ENCODE assay signal across 16 cellular contexts in genomic region chr19:32483574-32483973, GRCh38.
DNase-seq lines count a peak whose midpoint lies in the region; ATAC-seq and TF ChIP-seq lines count a peak whose summit lies in the region.
"Had no signal": no experiment of that assay in that cellular context is flagged by ENCODE, and none has a peak within 500 bp of the region (broad histone marks: within the 10 kb centered on the region; RNA-seq: fewer than 3 reads in every experiment).

No MANE protein-coding gene starts in this region.

- H3K9ac ChIP-seq in SK-N-SH = no peak overlapping the region
- H3K9ac ChIP-seq: BLaER1 had no signal

- no peak overlapping the region for H3K4me2 ChIP-seq in SK-N-SH
- H3K4me2 ChIP-seq: BLaER1 had no signal

- no peak overlapping the region for H3K4me3 ChIP-seq in SK-N-SH (ENCODE audit: low read depth in 2 of 2, low read length in 1 of 2)
- H3K4me3 ChIP-seq: BLaER1 had no signal

- no peak overlapping the region for H2AFZ ChIP-seq in SK-N-SH (ENCODE audit: low read depth)

- H3K4me3 Mint-ChIP-seq in activated naive CD8-positive, alpha-beta T cell treated with anti-CD3 and anti-CD28 coated beads, Interleukin-2, amount 50 U/mL, for 24 hours = no peak overlapping the region
- H3K4me3 Mint-ChIP-seq in activated CD8-positive, alpha-beta memory T cell treated with anti-CD3 and anti-CD28 coated beads, Interleukin-2, amount 10 ng/mL, durations not matched to agents 7 days and 5 days = no peak overlapping the region
- H3K4me3 Mint-ChIP-seq: CD14-positive monocyte; CD4-positive, alpha-beta memory T cell; CD4-positive, CD25-positive, alpha-beta regulatory T cell; CD8-positive, alpha-beta memory T cell had no signal

- H4K20me1 ChIP-seq in SK-N-SH (ENCODE audit: insufficient read depth) = no peaks in the 10 kb centered on the region
- H4K20me1 ChIP-seq: BLaER1 had no signal

- POLR2A ChIA-PET in SK-N-SH (lab: Yijun Ruan, JAX) = no interaction called here

- peaks cover 43 to 60% of the 10 kb centered on the region in 2 experiments for H3K36me3 ChIP-seq in SK-N-SH (replicated peaks in 1 of 2; ENCODE audit: control insufficient read depth in 1 of 2, insufficient read depth in 2 of 2, low read length in 1 of 2)

- peaks cover 0 to 11% of the 10 kb centered on the region in 2 experiments; a peak in 2 of 4 replicates for H3K4me1 ChIP-seq in SK-N-SH (ENCODE audit: control insufficient read depth in 1 of 2, insufficient read depth in 2 of 2, low read depth in 1 of 2, low read length in 1 of 2)
- H3K4me1 ChIP-seq: BLaER1 had no signal

- no peaks in the 10 kb centered on the region for H3K9me3 ChIP-seq in SK-N-SH
- H3K9me3 ChIP-seq: BE2C had no signal

- H3K9me3 Mint-ChIP-seq in activated naive CD8-positive, alpha-beta T cell treated with anti-CD3 and anti-CD28 coated beads, Interleukin-2, amount 50 U/mL, for 24 hours = no peaks in the 10 kb centered on the region
- H3K9me3 Mint-ChIP-seq in activated CD8-positive, alpha-beta memory T cell treated with anti-CD3 and anti-CD28 coated beads, Interleukin-2, amount 10 ng/mL, durations not matched to agents 7 days and 5 days (ENCODE audit: low read depth) = no peaks in the 10 kb centered on the region
- H3K9me3 Mint-ChIP-seq: CD8-positive, alpha-beta memory T cell had no signal

- H3K4me1 Mint-ChIP-seq in activated naive CD8-positive, alpha-beta T cell treated with anti-CD3 and anti-CD28 coated beads, Interleukin-2, amount 50 U/mL, for 24 hours = no peaks in the 10 kb centered on the region
- H3K4me1 Mint-ChIP-seq in activated CD8-positive, alpha-beta memory T cell treated with anti-CD3 and anti-CD28 coated beads, Interleukin-2, amount 10 ng/mL, durations not matched to agents 7 days and 5 days = no peaks in the 10 kb centered on the region
- H3K4me1 Mint-ChIP-seq: CD14-positive monocyte; CD4-positive, alpha-beta memory T cell; CD4-positive, CD25-positive, alpha-beta regulatory T cell; CD8-positive, alpha-beta memory T cell had no signal

- no peaks in the 10 kb centered on the region for H3K27me3 Mint-ChIP-seq in activated naive CD8-positive, alpha-beta T cell treated with anti-CD3 and anti-CD28 coated beads, Interleukin-2, amount 50 U/mL, for 24 hours
- no peaks in the 10 kb centered on the region for H3K27me3 Mint-ChIP-seq in activated CD8-positive, alpha-beta memory T cell treated with anti-CD3 and anti-CD28 coated beads, Interleukin-2, amount 10 ng/mL, durations not matched to agents 7 days and 5 days
- H3K27me3 Mint-ChIP-seq: CD4-positive, alpha-beta memory T cell; CD4-positive, CD25-positive, alpha-beta regulatory T cell; CD8-positive, alpha-beta memory T cell had no signal

- CTCF ChIA-PET in SK-N-SH (lab: Yijun Ruan, JAX) = interaction anchor here (1.5 to 2.3 kb wide), 2 partner anchors 17 to 87 kb away, joined by 3 to 9 read pairs; no protein-coding TSS in a partner anchor
- CTCF ChIA-PET in activated CD8-positive, alpha-beta memory T cell treated with anti-CD3 and anti-CD28 coated beads, Interleukin-2, amount 10 ng/mL, durations not matched to agents 7 days and 5 days (lab: Charles Lee) = interaction anchor here (0.6 kb wide), 1 partner anchor 636 kb away, joined by 3 read pairs; no protein-coding TSS in a partner anchor

- no peak overlapping the region for H3K27ac Mint-ChIP-seq in activated naive CD8-positive, alpha-beta T cell treated with anti-CD3 and anti-CD28 coated beads, Interleukin-2, amount 50 U/mL, for 24 hours
- no peak overlapping the region for H3K27ac Mint-ChIP-seq in activated CD8-positive, alpha-beta memory T cell treated with anti-CD3 and anti-CD28 coated beads, Interleukin-2, amount 10 ng/mL, durations not matched to agents 7 days and 5 days
- H3K27ac Mint-ChIP-seq: CD14-positive monocyte; CD4-positive, alpha-beta memory T cell; CD4-positive, CD25-positive, alpha-beta regulatory T cell; CD8-positive, alpha-beta memory T cell had no signal

- peak overlapping the region in 1 of 2 experiments; percentile 16; a peak in 1 of 4 replicates for H3K27ac ChIP-seq in SK-N-SH (ENCODE audit: low read depth in 2 of 2, low read length in 1 of 2)
- H3K27ac ChIP-seq: BLaER1 had no signal

- peak; percentile 44 for DNase-seq in NCI-H82 (lab: John Stamatoyannopoulos, UW)
- DNase-seq in NCI-H82 treated with DMSO at 0.1 percent for 48 hours (lab: John Stamatoyannopoulos, UW; ENCODE audit: unreplicated experiment) = no peak
- DNase-seq in SK-N-SH = peak; percentile 49
- DNase-seq in activated naive CD8-positive, alpha-beta T cell treated with anti-CD3 and anti-CD28 coated beads, Interleukin-2, amount 50 U/mL, for 24 hours = no peak
- no peak for DNase-seq in activated CD8-positive, alpha-beta memory T cell treated with anti-CD3 and anti-CD28 coated beads, Interleukin-2, amount 10 ng/mL, durations not matched to agents 7 days and 5 days
- DNase-seq: 8988T; ACHN; BE2C; C1 segment of cervical spinal cord; CD4-positive, alpha-beta memory T cell; CD4-positive, CD25-positive, alpha-beta regulatory T cell; CD8-positive, alpha-beta memory T cell; COR-L47; GF-D8 had no signal

- TF ChIP-seq RAD21 in SK-N-SH (IDR thresholded peaks at IDR 0.05; ENCODE audit: low read length) = no peak

- peaks cover 44% of the 10 kb centered on the region for H3K36me3 Mint-ChIP-seq in activated naive CD8-positive, alpha-beta T cell treated with anti-CD3 and anti-CD28 coated beads, Interleukin-2, amount 50 U/mL, for 24 hours (ENCODE audit: low read depth)
- H3K36me3 Mint-ChIP-seq in activated CD8-positive, alpha-beta memory T cell treated with anti-CD3 and anti-CD28 coated beads, Interleukin-2, amount 10 ng/mL, durations not matched to agents 7 days and 5 days = peaks cover 2% of the 10 kb centered on the region

- H3K79me2 ChIP-seq in SK-N-SH (ENCODE audit: insufficient read depth) = no peaks in the 10 kb centered on the region

- TF ChIP-seq EP300 in SK-N-SH (IDR thresholded peaks at IDR 0.05; ENCODE audit: borderline replicate concordance in 1 of 2, low read depth in 1 of 2, low read length in 1 of 2) = peak in 1 of 2 experiments; percentile 62; a peak in 2 of 4 replicates

- H3K27me3 ChIP-seq in SK-N-SH (ENCODE audit: insufficient read depth) = no peaks in the 10 kb centered on the region
- H3K27me3 ChIP-seq: BE2C, BLaER1 had no signal

- 47% methylated on average over 4 of the region's 4 CpGs for WGBS in SK-N-SH (ENCODE audit: low lambda C conversion rate)

- no peak for TF ChIP-seq CTCF in SK-N-SH (IDR thresholded peaks at IDR 0.05)

- no peaks in the 10 kb centered on the region for H3K9me2 ChIP-seq in SK-N-SH

- H3F3A ChIP-seq in SK-N-SH (replicated peaks; ENCODE audit: insufficient read depth) = no peaks in the 10 kb centered on the region

- no peak for ATAC-seq in activated naive CD8-positive, alpha-beta T cell treated with anti-CD3 and anti-CD28 coated beads, Interleukin-2, amount 50 U/mL, for 24 hours
- no peak for ATAC-seq in activated CD8-positive, alpha-beta memory T cell treated with anti-CD3 and anti-CD28 coated beads, Interleukin-2, amount 10 ng/mL, durations not matched to agents 7 days and 5 days

TF ChIP-seq in SK-N-SH, 30 proteins besides CTCF, POLR2A, EP300 and RAD21:
- TF ChIP-seq GATA2 (CRISPR knock-in tag; IDR thresholded peaks at IDR 0.05) = peak; percentile 64
- TF ChIP-seq SIN3A (IDR thresholded peaks at IDR 0.05; ENCODE audit: borderline replicate concordance, low read depth, low read length) = no peak
- peak; percentile 80; the same call in 1 of the 2 replicates for TF ChIP-seq RCOR1 (IDR thresholded peaks at IDR 0.05; ENCODE audit: low read length)

Comparison
In these comparisons a context has a peak if more than half of its experiments do, and no peak if none do; other contexts are left out.
1. DNase-seq: peak in NCI-H82 (single experiment) and SK-N-SH (single experiment); none in NCI-H82 treated with DMSO at 0.1 percent for 48 hours (single experiment), activated naive CD8-positive, alpha-beta T cell treated with anti-CD3 and anti-CD28 coated beads, Interleukin-2, amount 50 U/mL, for 24 hours (single experiment) and activated CD8-positive, alpha-beta memory T cell treated with anti-CD3 and anti-CD28 coated beads, Interleukin-2, amount 10 ng/mL, durations not matched to agents 7 days and 5 days (single experiment).